ENCODE assay signal across 8 cellular contexts in genomic region chr15:29269485-29270168, GRCh38. TPM values are rescaled to one million over a fixed set of nuclear protein-coding genes. Genes with fewer than 3 reads are reported as not detected.
DNase-seq lines count a peak whose midpoint lies in the region; ATAC-seq and TF ChIP-seq lines count a peak whose summit lies in the region.

NSMCE3 (minus strand) TSS chr15:29269822; CDS start chr15:29269705, 117 bp downstream.

- H3K27ac ChIP-seq in coronary artery: peak within 1 kb of the TSS; percentile 88 to 89

- H3K4me3 ChIP-seq in coronary artery: peak within 1 kb of the TSS; percentile 83

- DNase-seq in Ammon's horn (ENCODE audit: low spot score) (peak; percentile 96), NCI-H510A treated with DMSO at 0.1 percent for 48 hours (lab: John Stamatoyannopoulos, UW) (peak; percentile 53), coronary artery (ENCODE audit: low spot score) (peak; percentile 91), left lobe of liver (ENCODE audit: low spot score) (peak; percentile 92)
- peak; percentile 93 for DNase-seq in activated CD4-positive, alpha-beta T cell treated with anti-CD3 and anti-CD28 coated beads for 48 hours
- DNase-seq in stimulated activated CD4-positive, alpha-beta T cell treated with anti-CD3 and anti-CD28 coated beads, Interleukin-2, amount 100 ng/mL, for 24 hours: peak; percentile 90 to 91

- TF ChIP-seq CTCF in coronary artery (IDR thresholded peaks at IDR 0.05): no peak

- peak; percentile 92 for ATAC-seq in HG03432 (IDR thresholded peaks at IDR 0.05; ENCODE audit: unreplicated experiment)
- peak; percentile 97 for ATAC-seq in left lobe of liver

- TF ChIP-seq POLR2A in GM19193 (IDR thresholded peaks at IDR 0.05; ENCODE audit: extremely low read depth, insufficient read depth, insufficient read length): peak; percentile 90

RNA-seq across cellular contexts. Expression of gene NSMCE3, which starts in this region (rescaled TPM):
- 2.7 TPM for total RNA-seq in left lobe of liver

Comparison
In these comparisons a context has a peak if more than half of its experiments do, and no peak if none do; other contexts are left out.
1. Peak in every context shown above with its lines: DNase-seq, ATAC-seq, H3K4me3 ChIP-seq and H3K27ac ChIP-seq.